Comparison of ENCODE assay signal across 9 cellular contexts in the genomic region with DNA sequence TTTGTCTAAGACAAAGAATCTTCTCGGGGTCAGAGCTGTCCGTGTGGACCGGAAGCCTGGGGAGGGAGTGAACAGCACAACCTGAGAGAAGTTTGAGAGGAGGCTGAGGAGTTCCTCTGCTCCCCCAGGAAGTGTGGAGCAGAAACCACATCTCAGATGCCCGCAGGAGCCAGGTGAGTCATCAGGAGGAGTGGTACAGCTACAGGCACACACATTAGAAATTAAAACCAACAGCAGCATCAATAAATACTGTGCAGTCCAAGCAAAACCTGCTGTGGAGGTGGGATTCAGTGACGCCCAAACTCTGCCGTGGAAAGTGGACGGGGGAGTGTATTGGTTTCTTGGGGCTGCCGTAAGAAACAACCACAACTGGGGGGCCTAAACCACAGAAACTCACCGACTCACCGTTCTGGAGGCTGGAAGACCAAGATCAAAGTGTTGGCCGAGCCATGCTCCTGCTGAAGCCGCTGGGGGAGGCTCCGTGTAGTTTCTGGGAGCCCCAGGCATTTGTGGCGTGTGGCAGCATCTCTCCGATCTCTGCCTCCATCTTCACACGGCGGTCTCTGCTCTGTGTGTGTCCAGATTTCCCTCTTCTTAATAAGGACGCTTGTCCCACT. TPM values are rescaled to one million over a fixed set of nuclear protein-coding genes. Genes with fewer than 3 reads are reported as not detected.
DNase-seq lines count a peak whose midpoint lies in the region; ATAC-seq and TF ChIP-seq lines count a peak whose summit lies in the region.
"Had no signal": no experiment of that assay in that cellular context is flagged by ENCODE, and none has a peak within 500 bp of the region (broad histone marks: within the 10 kb centered on the region; RNA-seq: fewer than 3 reads in every experiment).

No MANE protein-coding gene starts in this region.

- no peak for TF ChIP-seq CTCF in epithelial cell of esophagus (IDR thresholded peaks at IDR 0.05; ENCODE audit: insufficient read depth, low read depth, low read length, missing control alignments)

- H3K36me3 ChIP-seq in H7 (replicated peaks; ENCODE audit: control insufficient read depth, insufficient read depth, low read length): no peaks in the 10 kb centered on the region
- H3K36me3 ChIP-seq: WERI-Rb-1 had no signal

- ATAC-seq in GM21360 (IDR thresholded peaks at IDR 0.05; ENCODE audit: unreplicated experiment): no peak

- H3K27me3 ChIP-seq in H7 (ENCODE audit: control insufficient read depth, insufficient read depth, low read length): no peaks in the 10 kb centered on the region
- H3K27me3 ChIP-seq: dorsolateral prefrontal cortex had no signal

- H3K4me3 ChIP-seq in epithelial cell of esophagus (ENCODE audit: low read length): no peak overlapping the region
- H3K4me3 ChIP-seq in H7 (ENCODE audit: insufficient read depth, low read depth, low read length): no peak overlapping the region
- H3K4me3 ChIP-seq: dorsolateral prefrontal cortex had no signal

- DNase-seq in HS-5 (ENCODE audit: low read depth) (peak; percentile 44), SW480 (ENCODE audit: low spot score) (peak; percentile 93), epithelial cell of esophagus (ENCODE audit: low read depth) (peak; percentile 82), renal cortical epithelial cell (ENCODE audit: low read depth) (peak; percentile 79), H7 (no peak)
- no peak for DNase-seq in activated naive CD4-positive, alpha-beta T cell treated with anti-CD3 and anti-CD28 coated beads, Interleukin-2, amount 50 U/mL, for 16 hours

RNA-seq across cellular contexts. Expression of a gene that starts 31.2 kb away (rescaled TPM):
- total RNA-seq in renal cortical epithelial cell: 213 and 292 TPM in 2 replicates
- 159 and 216 TPM in 2 replicates for total RNA-seq in H7 (2014; rRNA removed; shearing (Covaris generic))

RNA-seq across cellular contexts. Expression of a gene that starts 58.8 kb away (rescaled TPM):
- 18.0 and 40.6 TPM in 2 replicates for total RNA-seq in renal cortical epithelial cell
- total RNA-seq in H7 (2014; rRNA removed; shearing (Covaris generic)): 69.3 and 99.4 TPM in 2 replicates

Comparison
In these comparisons a context has a peak if more than half of its experiments do, and no peak if none do; other contexts are left out.
1. DNase-seq: peak in HS-5 (single experiment), SW480 (single experiment), epithelial cell of esophagus (single experiment) and renal cortical epithelial cell (single experiment); none in H7 (single experiment) and activated naive CD4-positive, alpha-beta T cell treated with anti-CD3 and anti-CD28 coated beads, Interleukin-2, amount 50 U/mL, for 16 hours (single experiment).